In genomic region chr9:130433168-130433946, GRCh38 we compare ENCODE assay signal across 8 cellular contexts.
DNase-seq lines count a peak whose midpoint lies in the region; ATAC-seq lines count a peak whose summit lies in the region.

No MANE protein-coding gene starts in this region.

- no peak overlapping the region for H3K27ac ChIP-seq in iPS-20b (ENCODE audit: low read length)

- H3K9ac ChIP-seq in iPS-20b (ENCODE audit: low read depth, low read length) = peak overlapping the region; percentile 48; the same call in 1 of the 2 replicates

- ATAC-seq in HG02870 (IDR thresholded peaks at IDR 0.05; ENCODE audit: unreplicated experiment) = no peak

- DNase-seq in ELR (ENCODE audit: low read depth) = peak; percentile 52
- peak; percentile 34 to 41 for DNase-seq in NCI-H1930 (lab: John Stamatoyannopoulos, UW)
- peak; percentile 27 for DNase-seq in amniotic epithelial cell (ENCODE audit: low read depth)
- peak; percentile 6 to 29 for DNase-seq in stimulated activated CD4-positive, alpha-beta T cell treated with anti-CD3 and anti-CD28 coated beads, Interleukin-4, amount 100 ng/mL, for 4 hours
- no peak for DNase-seq in OCI-M1 (lab: John Stamatoyannopoulos, UW)
- DNase-seq in DMS153 treated with DMSO at 0.1 percent for 48 hours (lab: John Stamatoyannopoulos, UW; ENCODE audit: unreplicated experiment) = no peak

- no peaks in the 10 kb centered on the region for H3K36me3 ChIP-seq in iPS-20b (ENCODE audit: insufficient read depth, low read depth, low read length)

- peaks cover 38% of the 10 kb centered on the region for H3K27me3 ChIP-seq in iPS-20b (ENCODE audit: insufficient read depth, low read length)

- H3K4me3 ChIP-seq in iPS-20b (ENCODE audit: low read length) = peak overlapping the region; percentile 68

- peaks cover 3% of the 10 kb centered on the region; the same call in 1 of the 2 replicates for H3K4me1 ChIP-seq in iPS-20b (ENCODE audit: insufficient read depth, low read length)

- H3K9me3 ChIP-seq in iPS-20b (ENCODE audit: insufficient read depth, low read depth, low read length) = no peaks in the 10 kb centered on the region

Comparison
In these comparisons a context has a peak if more than half of its experiments do, and no peak if none do; other contexts are left out.
1. DNase-seq: peak in ELR (single experiment), NCI-H1930 (2 of 2), amniotic epithelial cell (single experiment) and stimulated activated CD4-positive, alpha-beta T cell treated with anti-CD3 and anti-CD28 coated beads, Interleukin-4, amount 100 ng/mL, for 4 hours (2 of 2); none in OCI-M1 (single experiment) and DMS153 treated with DMSO at 0.1 percent for 48 hours (single experiment).